14 cellular contexts compared by ENCODE assay signal in the genomic region with DNA sequence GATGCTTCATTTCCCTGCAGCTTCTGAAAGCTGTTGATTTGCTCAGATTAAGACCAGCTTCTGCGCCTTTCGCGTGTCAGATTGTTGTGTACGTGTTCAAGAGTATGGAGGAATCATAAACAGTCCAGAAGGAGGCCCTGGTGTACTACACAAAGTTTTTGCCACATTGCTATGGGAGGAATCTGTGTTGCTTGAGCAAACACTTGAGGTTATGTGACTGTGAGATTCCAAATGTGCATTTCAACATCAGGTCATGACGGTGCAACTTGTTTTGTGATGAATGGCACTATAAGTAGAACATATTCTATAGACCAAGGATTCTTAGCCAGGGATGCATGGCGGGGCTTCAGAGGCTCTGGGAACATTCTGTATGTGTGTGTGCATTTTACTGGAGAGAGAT. TPM values are rescaled to one million over a fixed set of nuclear protein-coding genes. Genes with fewer than 3 reads are reported as not detected.
DNase-seq lines count a peak whose midpoint lies in the region; ATAC-seq, FAIRE-seq and TF ChIP-seq lines count a peak whose summit lies in the region.
"Had no signal": no experiment of that assay in that cellular context is flagged by ENCODE, and none has a peak within 500 bp of the region (broad histone marks: within the 10 kb centered on the region; RNA-seq: fewer than 3 reads in every experiment).

No MANE protein-coding gene starts in this region.

- no peak overlapping the region for H3K4me3 Mint-ChIP-seq in stimulated activated naive CD8-positive, alpha-beta T cell treated with anti-CD3 and anti-CD28 coated beads, Interleukin-15, Interleukin-2, amounts not matched to agents 100 ng/mL and 50 ng/mL, for 24 hours
- no peak overlapping the region for H3K4me3 Mint-ChIP-seq in stimulated activated naive CD8-positive, alpha-beta T cell treated with anti-CD3 and anti-CD28 coated beads, Interleukin-15, amount 100 ng/mL, for 72 hours
- H3K4me3 Mint-ChIP-seq: activated B cell treated with CpG ODN at 0.5 μM for 24 hours had no signal

- intact Hi-C loops in upper lobe of right lung (cut with DNase I) = no loop called here

- no peak for TF ChIP-seq CTCF in upper lobe of right lung (IDR thresholded peaks at IDR 0.05)

- no peak for FAIRE-seq in urothelium cell line (lab: Jason Lieb, UNC)

- H3K4me1 ChIP-seq in upper lobe of right lung = peaks cover 12% of the 10 kb centered on the region

- no peak for ATAC-seq in stimulated activated naive CD8-positive, alpha-beta T cell treated with anti-CD3 and anti-CD28 coated beads, Interleukin-15, amount 100 ng/mL, for 72 hours
- ATAC-seq in upper lobe of right lung = peak; percentile 83
- ATAC-seq: right cardiac atrium, Right ventricle myocardium inferior had no signal

- peaks cover 59% of the 10 kb centered on the region for H3K36me3 Mint-ChIP-seq in stimulated activated naive CD8-positive, alpha-beta T cell treated with anti-CD3 and anti-CD28 coated beads, Interleukin-15, Interleukin-2, amounts not matched to agents 100 ng/mL and 50 ng/mL, for 24 hours (ENCODE audit: low read depth)

- H3K4me3 ChIP-seq in upper lobe of right lung = no peak overlapping the region

- H3K36me3 ChIP-seq in upper lobe of right lung = peaks cover 4% of the 10 kb centered on the region

- H3K27ac ChIP-seq in upper lobe of right lung = peak overlapping the region; percentile 68
- H3K27ac ChIP-seq: epithelial cell of prostate had no signal

- DNase-seq in stimulated activated naive CD8-positive, alpha-beta T cell treated with anti-CD3 and anti-CD28 coated beads, Interleukin-15, amount 100 ng/mL, for 72 hours = no peak
- peak; percentile 64 for DNase-seq in NCI-H460 (ENCODE audit: extremely low read depth, low read depth)
- peak; percentile 28 for DNase-seq in fibroblast of the conjunctiva (ENCODE audit: low read depth)
- no peak for DNase-seq in upper lobe of right lung
- DNase-seq in hypothalamus (lab: John Stamatoyannopoulos, UW) = no peak
- DNase-seq in urothelium cell line (ENCODE audit: low spot score) = no peak
- DNase-seq in NCI-H446 (lab: John Stamatoyannopoulos, UW) = no peak
- DNase-seq: activated B cell treated with CpG ODN at 0.5 μM for 24 hours, NCI-H1092 treated with DMSO at 0.1 percent for 48 hours, NCI-H526 treated with DMSO at 0.1 percent for 48 hours, right cardiac atrium had no signal

- peaks cover 9% of the 10 kb centered on the region for H3K9me3 Mint-ChIP-seq in stimulated activated naive CD8-positive, alpha-beta T cell treated with anti-CD3 and anti-CD28 coated beads, Interleukin-15, Interleukin-2, amounts not matched to agents 100 ng/mL and 50 ng/mL, for 24 hours
- H3K9me3 Mint-ChIP-seq in stimulated activated naive CD8-positive, alpha-beta T cell treated with anti-CD3 and anti-CD28 coated beads, Interleukin-15, amount 100 ng/mL, for 72 hours = peaks cover 10 to 14% of the 10 kb centered on the region in 2 donors

- peak overlapping the region; percentile 19 for H3K27ac Mint-ChIP-seq in stimulated activated naive CD8-positive, alpha-beta T cell treated with anti-CD3 and anti-CD28 coated beads, Interleukin-15, Interleukin-2, amounts not matched to agents 100 ng/mL and 50 ng/mL, for 24 hours
- peak overlapping the region in 1 of 2 donors; percentile 27 for H3K27ac Mint-ChIP-seq in stimulated activated naive CD8-positive, alpha-beta T cell treated with anti-CD3 and anti-CD28 coated beads, Interleukin-15, amount 100 ng/mL, for 72 hours
- H3K27ac Mint-ChIP-seq: activated B cell treated with CpG ODN at 0.5 μM for 24 hours had no signal

- H3K27me3 Mint-ChIP-seq in stimulated activated naive CD8-positive, alpha-beta T cell treated with anti-CD3 and anti-CD28 coated beads, Interleukin-15, Interleukin-2, amounts not matched to agents 100 ng/mL and 50 ng/mL, for 24 hours = no peaks in the 10 kb centered on the region
- H3K27me3 Mint-ChIP-seq in stimulated activated naive CD8-positive, alpha-beta T cell treated with anti-CD3 and anti-CD28 coated beads, Interleukin-15, amount 100 ng/mL, for 72 hours = no peaks in the 10 kb centered on the region
- H3K27me3 Mint-ChIP-seq: activated B cell treated with CpG ODN at 0.5 μM for 24 hours had no signal

- H3K27me3 ChIP-seq in upper lobe of right lung = no peaks in the 10 kb centered on the region

- no peaks in the 10 kb centered on the region for H3K9me3 ChIP-seq in upper lobe of right lung

- peaks cover 63% of the 10 kb centered on the region for H3K4me1 Mint-ChIP-seq in stimulated activated naive CD8-positive, alpha-beta T cell treated with anti-CD3 and anti-CD28 coated beads, Interleukin-15, Interleukin-2, amounts not matched to agents 100 ng/mL and 50 ng/mL, for 24 hours (ENCODE audit: low read depth)
- peaks cover 46% of the 10 kb centered on the region for H3K4me1 Mint-ChIP-seq in stimulated activated naive CD8-positive, alpha-beta T cell treated with anti-CD3 and anti-CD28 coated beads, Interleukin-15, amount 100 ng/mL, for 72 hours

RNA-seq across cellular contexts. Expression of a gene that starts 35.0 kb away (rescaled TPM):
- total RNA-seq in NCI-H460 (2014; rRNA removed; shearing (Covaris generic)) = 76.1 and 79.9 TPM in 2 replicates
- polyA plus RNA-seq in NCI-H460 (2014; cell fraction: nucleus; rRNA removed) = 407 and 489 TPM in 2 replicates
- total RNA-seq in upper lobe of right lung = 112 TPM

RNA-seq across cellular contexts. Expression of a gene that starts 50.3 kb away (rescaled TPM):
- 2.8 and 3.8 TPM in 2 replicates for total RNA-seq in NCI-H460 (2014; rRNA removed; shearing (Covaris generic))
- 3.4 and 3.5 TPM in 2 replicates for polyA plus RNA-seq in NCI-H460 (2014; cell fraction: nucleus; rRNA removed)
- total RNA-seq in upper lobe of right lung = 14.7 TPM

Comparison
In these comparisons a context has a peak if more than half of its experiments do, and no peak if none do; other contexts are left out.
1. DNase-seq: peak in NCI-H460 (single experiment) and fibroblast of the conjunctiva (single experiment); none in stimulated activated naive CD8-positive, alpha-beta T cell treated with anti-CD3 and anti-CD28 coated beads, Interleukin-15, amount 100 ng/mL, for 72 hours (0 of 2), upper lobe of right lung (single experiment), hypothalamus (0 of 51), urothelium cell line (single experiment) and NCI-H446 (0 of 2).